Comparison of ENCODE assay signal across 13 cellular contexts in genomic region chr10:97858001-97858439, GRCh38. TPM values are rescaled to one million over a fixed set of nuclear protein-coding genes. Genes with fewer than 3 reads are reported as not detected.
DNase-seq lines count a peak whose midpoint lies in the region; ATAC-seq, FAIRE-seq and TF ChIP-seq lines count a peak whose summit lies in the region.
"Had no signal": no experiment of that assay in that cellular context is flagged by ENCODE, and none has a peak within 500 bp of the region (broad histone marks: within the 10 kb centered on the region; RNA-seq: fewer than 3 reads in every experiment).

No MANE protein-coding gene starts in this region.

- no peaks in the 10 kb centered on the region for H3K36me3 Mint-ChIP-seq in endodermal cell (ENCODE audit: low read depth)

- no peaks in the 10 kb centered on the region for H3K9me3 Mint-ChIP-seq in endodermal cell
- H3K9me3 Mint-ChIP-seq: CD4-positive, alpha-beta T cell had no signal

- no peak overlapping the region for H3K9ac ChIP-seq in endodermal cell (ENCODE audit: extremely low read depth, low read length, poor library complexity, severe bottlenecking)

- H3K27me3 ChIP-seq in endodermal cell (ENCODE audit: control insufficient read depth, insufficient read depth, low read length, poor library complexity, severe bottlenecking) (peaks cover 35% of the 10 kb centered on the region), body of pancreas (no peaks in the 10 kb centered on the region), adrenal gland (no peaks in the 10 kb centered on the region)
- H3K27me3 ChIP-seq: right atrium auricular region had no signal

- no peak overlapping the region for H3K27ac ChIP-seq in endodermal cell (ENCODE audit: low read depth, low read length)
- H3K27ac ChIP-seq in body of pancreas = no peak overlapping the region
- H3K27ac ChIP-seq in adrenal gland = no peak overlapping the region
- H3K27ac ChIP-seq: right atrium auricular region had no signal

- no peak for TF ChIP-seq POLR2A in body of pancreas (IDR thresholded peaks at IDR 0.05)
- TF ChIP-seq POLR2A in adrenal gland (IDR thresholded peaks at IDR 0.05) = no peak

- H3K4me3 ChIP-seq in endodermal cell (ENCODE audit: low read length) = no peak overlapping the region
- no peak overlapping the region for H3K4me3 ChIP-seq in body of pancreas
- no peak overlapping the region for H3K4me3 ChIP-seq in adrenal gland
- H3K4me3 ChIP-seq: right atrium auricular region had no signal

- H3K4me1 ChIP-seq in endodermal cell (ENCODE audit: control insufficient read depth, insufficient read depth, low read length) = peaks cover 23% of the 10 kb centered on the region
- peaks cover 19% of the 10 kb centered on the region for H3K4me1 ChIP-seq in body of pancreas
- H3K4me1 ChIP-seq in adrenal gland (replicated peaks in 1 of 2) = no peaks in the 10 kb centered on the region
- H3K4me1 ChIP-seq: right atrium auricular region had no signal

- 28 to 71% methylated on average over 1 of the region's 1 CpG for WGBS in endodermal cell (ENCODE audit: insufficient coverage in 1 of 2, insufficient read length in 1 of 2), 2 experiments
- 88 to 96% methylated on average over 1 of the region's 1 CpG for WGBS in body of pancreas, 2 donors
- 74 to 84% (median 80%) methylated on average over 1 of the region's 1 CpG for WGBS in adrenal gland, 4 donors

- DNase-seq in AML-193 (lab: John Stamatoyannopoulos, UW) (peak; percentile 84 to 87), RCC 7860 (ENCODE audit: low spot score) (peak; percentile 50), endodermal cell (peak; percentile 61), NCI-H345 (lab: John Stamatoyannopoulos, UW) (no peak), body of pancreas (no peak), adrenal gland (no peak)
- DNase-seq: CD4-positive, alpha-beta T cell; NCI-H2107; Right ventricle myocardium superior; trophoblast cell had no signal

- intact Hi-C loops in body of pancreas (cut with DNase I) (no loop called here), adrenal gland (cut with DNase I) (no loop called here)

- peaks cover 38% of the 10 kb centered on the region for H3K4me1 Mint-ChIP-seq in endodermal cell

- peak; percentile 49 for FAIRE-seq in RCC 7860 (lab: Jason Lieb, UNC)

- H3K4me3 Mint-ChIP-seq in endodermal cell = no peak overlapping the region
- H3K4me3 Mint-ChIP-seq: CD4-positive, alpha-beta T cell had no signal

- H3K36me3 ChIP-seq in endodermal cell (ENCODE audit: control insufficient read depth, insufficient read depth, low read length) (no peaks in the 10 kb centered on the region), body of pancreas (replicated peaks in 1 of 2; ENCODE audit: insufficient read depth in 1 of 2, low read depth in 2 of 2) (no peaks in the 10 kb centered on the region), adrenal gland (replicated peaks in 1 of 2) (no peaks in the 10 kb centered on the region)
- H3K36me3 ChIP-seq: right atrium auricular region had no signal

- H3K9me3 ChIP-seq in endodermal cell (ENCODE audit: control insufficient read depth, low read length) (no peaks in the 10 kb centered on the region), body of pancreas (no peaks in the 10 kb centered on the region), adrenal gland (replicated peaks in 1 of 3) (no peaks in the 10 kb centered on the region)
- H3K9me3 ChIP-seq: right atrium auricular region had no signal

- H3K27me3 Mint-ChIP-seq in endodermal cell (ENCODE audit: insufficient read depth) = peaks cover 50% of the 10 kb centered on the region
- H3K27me3 Mint-ChIP-seq: CD4-positive, alpha-beta T cell had no signal

- H3K27ac Mint-ChIP-seq in endodermal cell = no peak overlapping the region
- H3K27ac Mint-ChIP-seq: CD4-positive, alpha-beta T cell had no signal

- ATAC-seq in GM21423 (IDR thresholded peaks at IDR 0.05; ENCODE audit: unreplicated experiment) = peak; percentile 56
- ATAC-seq in body of pancreas = no peak
- ATAC-seq in GM19035 (IDR thresholded peaks at IDR 0.05; ENCODE audit: unreplicated experiment) = no peak

- TF ChIP-seq CTCF in endodermal cell (conservative IDR thresholded peaks at IDR 0.05) = no peak
- TF ChIP-seq CTCF in body of pancreas (IDR thresholded peaks at IDR 0.05) = no peak
- TF ChIP-seq CTCF in adrenal gland (IDR thresholded peaks at IDR 0.05) = no peak

RNA-seq across cellular contexts. Expression of gene GOLGA7B, which starts 8.4 kb away (rescaled TPM):
- total RNA-seq in endodermal cell (under 1 TPM; 0.18 to 0.27 TPM), body of pancreas (10 to 100 TPM in 1 of 2 donors, 1 to 10 TPM in 1; 9.1 to 12.5 TPM), adrenal gland (1 to 10 TPM in 2 of 8 donors, under 1 TPM in 6; 0.06 to 2.2 (median 0.51) TPM)
- 0.11 TPM for polyA plus RNA-seq in endodermal cell (2013, experiment 1 of 2)
- polyA plus RNA-seq in endodermal cell (2013, experiment 2 of 2) = 0.12 TPM
- 10 to 100 TPM in 1 of 3 donors, 1 to 10 TPM in 2; 1.8 to 20.3 (median 3.5) TPM for polyA plus RNA-seq in adrenal gland

Comparison
In these comparisons a context has a peak if more than half of its experiments do, and no peak if none do; other contexts are left out.
1. DNase-seq: peak in AML-193 (2 of 2), RCC 7860 (single experiment) and endodermal cell (single experiment); none in NCI-H345 (single experiment), body of pancreas (0 of 4) and adrenal gland (0 of 7).